1 cellular context compared by ENCODE assay signal in the genomic region with DNA sequence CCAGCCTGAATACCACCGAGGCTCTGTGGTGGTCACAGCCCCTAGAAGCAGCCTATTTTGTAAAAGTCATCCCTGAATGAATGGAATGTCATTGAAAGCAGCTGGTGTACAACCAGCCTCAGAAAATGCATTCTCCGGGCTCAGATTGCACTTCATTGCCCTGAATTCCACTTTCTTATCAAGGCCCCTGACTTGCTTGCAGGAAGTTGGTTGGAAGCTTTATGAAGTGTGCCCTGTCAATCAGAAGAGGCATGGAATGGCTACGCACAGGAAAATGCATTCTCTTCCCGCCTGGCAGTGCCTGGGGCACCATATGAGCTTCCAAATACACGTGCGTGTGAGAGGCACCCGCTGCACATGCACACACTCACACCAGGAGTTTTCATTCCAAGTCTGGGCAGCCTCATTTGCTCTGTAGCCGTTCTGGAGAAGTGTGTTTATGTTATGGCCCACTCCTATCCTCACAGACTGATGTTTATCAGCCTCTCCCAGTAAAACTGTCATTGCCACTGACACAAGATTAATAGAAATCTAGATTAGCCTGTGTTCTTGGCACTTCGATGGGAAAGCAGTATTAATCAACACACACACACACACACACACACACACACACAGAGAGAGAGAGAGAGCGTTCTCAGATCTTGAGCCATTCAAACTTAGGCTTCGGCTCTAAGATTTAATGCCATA.
TF ChIP-seq lines count a peak whose summit lies in the region.

No MANE protein-coding gene starts in this region.

TF ChIP-seq in HEK293, 187 proteins besides CTCF, POLR2A, EP300 and RAD21 (continued from another document and continues in another):
- peak; percentile 14 for TF ChIP-seq ZBTB26 (tag by site-specific recombination; optimal IDR thresholded peaks at IDR 0.05)
- TF ChIP-seq, protein P1, sequence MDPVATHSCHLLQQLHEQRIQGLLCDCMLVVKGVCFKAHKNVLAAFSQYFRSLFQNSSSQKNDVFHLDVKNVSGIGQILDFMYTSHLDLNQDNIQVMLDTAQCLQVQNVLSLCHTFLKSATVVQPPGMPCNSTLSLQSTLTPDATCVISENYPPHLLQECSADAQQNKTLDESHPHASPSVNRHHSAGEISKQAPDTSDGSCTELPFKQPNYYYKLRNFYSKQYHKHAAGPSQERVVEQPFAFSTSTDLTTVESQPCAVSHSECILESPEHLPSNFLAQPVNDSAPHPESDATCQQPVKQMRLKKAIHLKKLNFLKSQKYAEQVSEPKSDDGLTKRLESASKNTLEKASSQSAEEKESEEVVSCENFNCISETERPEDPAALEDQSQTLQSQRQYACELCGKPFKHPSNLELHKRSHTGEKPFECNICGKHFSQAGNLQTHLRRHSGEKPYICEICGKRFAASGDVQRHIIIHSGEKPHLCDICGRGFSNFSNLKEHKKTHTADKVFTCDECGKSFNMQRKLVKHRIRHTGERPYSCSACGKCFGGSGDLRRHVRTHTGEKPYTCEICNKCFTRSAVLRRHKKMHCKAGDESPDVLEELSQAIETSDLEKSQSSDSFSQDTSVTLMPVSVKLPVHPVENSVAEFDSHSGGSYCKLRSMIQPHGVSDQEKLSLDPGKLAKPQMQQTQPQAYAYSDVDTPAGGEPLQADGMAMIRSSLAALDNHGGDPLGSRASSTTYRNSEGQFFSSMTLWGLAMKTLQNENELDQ (tag by site-specific recombination; IDR thresholded peaks at IDR 0.05; ENCODE audit: low read depth): peak; percentile 66; the same call in 1 of the 2 replicates
- no peak for TF ChIP-seq ZNF155 (tag by site-specific recombination; IDR thresholded peaks at IDR 0.05)
- TF ChIP-seq, protein P2, sequence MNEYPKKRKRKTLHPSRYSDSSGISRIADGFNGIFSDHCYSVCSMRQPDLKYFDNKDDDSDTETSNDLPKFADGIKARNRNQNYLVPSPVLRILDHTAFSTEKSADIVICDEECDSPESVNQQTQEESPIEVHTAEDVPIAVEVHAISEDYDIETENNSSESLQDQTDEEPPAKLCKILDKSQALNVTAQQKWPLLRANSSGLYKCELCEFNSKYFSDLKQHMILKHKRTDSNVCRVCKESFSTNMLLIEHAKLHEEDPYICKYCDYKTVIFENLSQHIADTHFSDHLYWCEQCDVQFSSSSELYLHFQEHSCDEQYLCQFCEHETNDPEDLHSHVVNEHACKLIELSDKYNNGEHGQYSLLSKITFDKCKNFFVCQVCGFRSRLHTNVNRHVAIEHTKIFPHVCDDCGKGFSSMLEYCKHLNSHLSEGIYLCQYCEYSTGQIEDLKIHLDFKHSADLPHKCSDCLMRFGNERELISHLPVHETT (tag by site-specific recombination; IDR thresholded peaks at IDR 0.05): peak; percentile 85
- TF ChIP-seq ZNF2 (tag by site-specific recombination; IDR thresholded peaks at IDR 0.05): peak; percentile 93
- peak; percentile 89 for TF ChIP-seq ZBTB20 (tag by site-specific recombination; IDR thresholded peaks at IDR 0.05)
- TF ChIP-seq ZBTB7A (tag by site-specific recombination; IDR thresholded peaks at IDR 0.05; ENCODE audit: low read depth): peak; percentile 71; the same call in 1 of the 2 replicates
- peak; percentile 97 for TF ChIP-seq HOXD13 (CRISPR knock-in tag; IDR thresholded peaks at IDR 0.05; ENCODE audit: borderline replicate concordance)
- TF ChIP-seq, protein P3, sequence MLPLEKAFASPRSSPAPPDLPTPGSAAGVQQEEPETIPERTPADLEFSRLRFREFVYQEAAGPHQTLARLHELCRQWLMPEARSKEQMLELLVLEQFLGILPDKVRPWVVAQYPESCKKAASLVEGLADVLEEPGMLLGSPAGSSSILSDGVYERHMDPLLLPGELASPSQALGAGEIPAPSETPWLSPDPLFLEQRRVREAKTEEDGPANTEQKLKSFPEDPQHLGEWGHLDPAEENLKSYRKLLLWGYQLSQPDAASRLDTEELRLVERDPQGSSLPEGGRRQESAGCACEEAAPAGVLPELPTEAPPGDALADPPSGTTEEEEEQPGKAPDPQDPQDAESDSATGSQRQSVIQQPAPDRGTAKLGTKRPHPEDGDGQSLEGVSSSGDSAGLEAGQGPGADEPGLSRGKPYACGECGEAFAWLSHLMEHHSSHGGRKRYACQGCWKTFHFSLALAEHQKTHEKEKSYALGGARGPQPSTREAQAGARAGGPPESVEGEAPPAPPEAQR (tag by site-specific recombination; IDR thresholded peaks at IDR 0.05): peak; percentile 99
- peak; percentile 71 for TF ChIP-seq ZNF146 (tag by site-specific recombination; IDR thresholded peaks at IDR 0.05)
- peak; percentile 99 for TF ChIP-seq ZNF600 (tag by site-specific recombination; IDR thresholded peaks at IDR 0.05)
- no peak for TF ChIP-seq SCRT2 (tag by site-specific recombination; IDR thresholded peaks at IDR 0.05)
- TF ChIP-seq ZEB2 (tag by site-specific recombination; IDR thresholded peaks at IDR 0.05): peak; percentile 99
- no peak for TF ChIP-seq ZNF549 (tag by site-specific recombination; IDR thresholded peaks at IDR 0.05)
- TF ChIP-seq PRDM10 (tag by site-specific recombination; IDR thresholded peaks at IDR 0.05): peak; percentile 82
- TF ChIP-seq ZBTB6 (tag by site-specific recombination; IDR thresholded peaks at IDR 0.05): peak; percentile 77
- no peak for TF ChIP-seq ZNF184 (tag by site-specific recombination; IDR thresholded peaks at IDR 0.05)
- TF ChIP-seq GFI1B (tag by site-specific recombination; IDR thresholded peaks at IDR 0.05): peak; percentile 95
- TF ChIP-seq ZNF580 (tag by site-specific recombination; IDR thresholded peaks at IDR 0.05): peak; percentile 99
- TF ChIP-seq ZNF623 (tag by site-specific recombination; IDR thresholded peaks at IDR 0.05): no peak
- peak; percentile 99 for TF ChIP-seq ZNF488 (tag by site-specific recombination; IDR thresholded peaks at IDR 0.05)
- no peak for TF ChIP-seq ZNF37A (tag by site-specific recombination; IDR thresholded peaks at IDR 0.05)
- TF ChIP-seq HOXC10 (CRISPR knock-in tag; IDR thresholded peaks at IDR 0.05): no peak
- TF ChIP-seq ZNF837 (tag by site-specific recombination; IDR thresholded peaks at IDR 0.05): no peak
- TF ChIP-seq ZNF529 (tag by site-specific recombination; IDR thresholded peaks at IDR 0.05; ENCODE audit: insufficient replicate concordance): no peak
- TF ChIP-seq ZFP37 (tag by site-specific recombination; IDR thresholded peaks at IDR 0.05): peak; percentile 90; the same call in 1 of the 2 replicates
- TF ChIP-seq ZNF398 (tag by site-specific recombination; IDR thresholded peaks at IDR 0.05): peak; percentile 94
- TF ChIP-seq ZNF274 (IDR thresholded peaks at IDR 0.05; ENCODE audit: low read length): no peak
- no peak for TF ChIP-seq ZNF274 (tag by site-specific recombination; IDR thresholded peaks at IDR 0.05; ENCODE audit: borderline replicate concordance)
- TF ChIP-seq TCF7L2 (IDR thresholded peaks at IDR 0.05; ENCODE audit: borderline replicate concordance, low read depth, low read length): peak; percentile 78; the same call in 1 of the 2 replicates
- no peak for TF ChIP-seq ZNF174 (tag by site-specific recombination; IDR thresholded peaks at IDR 0.05)
- TF ChIP-seq ZNF169 (tag by site-specific recombination; IDR thresholded peaks at IDR 0.05): no peak
- peak; percentile 85 for TF ChIP-seq ZNF366 (tag by site-specific recombination; conservative IDR thresholded peaks at IDR 0.05)
- peak; percentile 79; the same call in 1 of the 2 replicates for TF ChIP-seq ZSCAN16 (tag by site-specific recombination; IDR thresholded peaks at IDR 0.05)
- 0 out of 2 replicates have a peak, but pooled peaks have one; percentile 75 for TF ChIP-seq ZNF670 (tag by site-specific recombination; IDR thresholded peaks at IDR 0.05; ENCODE audit: low read depth)
- TF ChIP-seq ZNF24 (tag by site-specific recombination; IDR thresholded peaks at IDR 0.05): peak; percentile 92
- peak; percentile 45; the same call in 1 of the 2 replicates for TF ChIP-seq ZFP3 (tag by site-specific recombination; IDR thresholded peaks at IDR 0.05; ENCODE audit: low read depth)
- TF ChIP-seq PRDM6 (tag by site-specific recombination; IDR thresholded peaks at IDR 0.05): peak; percentile 91
- peak; percentile 81 for TF ChIP-seq ZNF423 (tag by site-specific recombination; IDR thresholded peaks at IDR 0.05)
- TF ChIP-seq EGR2 (tag by site-specific recombination; IDR thresholded peaks at IDR 0.05; ENCODE audit: low read depth): peak; percentile 92
- peak; percentile 85 for TF ChIP-seq IKZF3 (tag by site-specific recombination; IDR thresholded peaks at IDR 0.05)
- no peak for TF ChIP-seq ZBTB48 (tag by site-specific recombination; IDR thresholded peaks at IDR 0.05)
